In the genomic region with DNA sequence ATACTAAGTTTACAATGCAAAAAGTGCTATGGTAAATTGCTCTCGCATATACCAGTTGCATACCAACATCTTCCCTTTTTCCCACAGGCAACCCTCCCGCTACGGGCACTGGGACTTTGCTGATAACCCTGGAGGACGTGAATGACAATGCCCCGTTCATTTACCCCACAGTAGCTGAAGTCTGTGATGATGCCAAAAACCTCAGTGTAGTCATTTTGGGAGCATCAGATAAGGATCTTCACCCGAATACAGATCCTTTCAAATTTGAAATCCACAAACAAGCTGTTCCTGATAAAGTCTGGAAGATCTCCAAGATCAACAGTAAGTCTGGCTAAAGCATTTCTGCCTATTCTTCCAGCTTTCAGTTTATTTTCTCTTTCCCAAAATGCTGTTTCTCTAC, we compare ENCODE assay signal across 15 cellular contexts. TPM values are rescaled to one million over a fixed set of nuclear protein-coding genes. Genes with fewer than 3 reads are reported as not detected.
DNase-seq lines count a peak whose midpoint lies in the region; ATAC-seq, FAIRE-seq and TF ChIP-seq lines count a peak whose summit lies in the region.
"Had no signal": no experiment of that assay in that cellular context is flagged by ENCODE, and none has a peak within 500 bp of the region (broad histone marks: within the 10 kb centered on the region; RNA-seq: fewer than 3 reads in every experiment).

No MANE protein-coding gene starts in this region.

- peak; percentile 19 for DNase-seq in NCI-H2196 (lab: John Stamatoyannopoulos, UW; ENCODE audit: unreplicated experiment)
- DNase-seq in NCI-H2196 treated with DMSO at 0.1 percent for 48 hours (lab: John Stamatoyannopoulos, UW; ENCODE audit: unreplicated experiment): no peak
- DNase-seq in choroid plexus epithelial cell (ENCODE audit: low read depth): peak; percentile 75
- no peak for DNase-seq in kidney
- DNase-seq in thoracic aorta (ENCODE audit: low spot score): no peak
- DNase-seq in BE2C: no peak
- no peak for DNase-seq in RCC 7860 (ENCODE audit: low spot score)
- no peak for DNase-seq in activated T-cell treated with anti-CD3 and anti-CD28 coated beads, Interleukin-2, amount 50 U/mL, for 1 hour
- DNase-seq: activated CD8-positive, alpha-beta memory T cell treated with anti-CD3 and anti-CD28 coated beads, Interleukin-2, amount 50 U/mL, for 4 hours; amniotic stem cell; DND-41; NCI-H774; small intestine; transverse colon had no signal

- no peak for ATAC-seq in thoracic aorta (ENCODE audit: insufficient number of reproducible peaks, low FRiP score, low read depth)

- TF ChIP-seq CTCF in choroid plexus epithelial cell (conservative IDR thresholded peaks at IDR 0.05; ENCODE audit: low read depth, low read length) (no peak), kidney (IDR thresholded peaks at IDR 0.05; ENCODE audit: borderline replicate concordance, extremely low read depth, insufficient read depth) (no peak), thoracic aorta (IDR thresholded peaks at IDR 0.05) (no peak), BE2C (IDR thresholded peaks at IDR 0.05; ENCODE audit: low read depth, low read length) (no peak)

- intact Hi-C loops in kidney (cut with DNase I): no loop called here

- FAIRE-seq in kidney (lab: Jason Lieb, UNC) (peak; percentile 15), RCC 7860 (lab: Jason Lieb, UNC) (no peak)
- FAIRE-seq: small intestine had no signal

- H3K27me3 ChIP-seq in thoracic aorta (replicated peaks; ENCODE audit: insufficient read depth) (no peaks in the 10 kb centered on the region), BE2C (no peaks in the 10 kb centered on the region; the same call in 1 of the 2 replicates)
- H3K27me3 ChIP-seq: SJSA1, transverse colon had no signal

- peaks cover 0 to 3% of the 10 kb centered on the region in 2 donors for H3K4me1 ChIP-seq in kidney (ENCODE audit: control insufficient read depth in 1 of 2, insufficient read depth in 1 of 2, low read depth in 1 of 2, low read length in 2 of 2)
- H3K4me1 ChIP-seq in thoracic aorta (ENCODE audit: control insufficient read depth in 1 of 2, low read depth in 2 of 2): peaks cover 10 to 20% of the 10 kb centered on the region in 2 donors
- no peaks in the 10 kb centered on the region for H3K4me1 ChIP-seq in BE2C

- no peaks in the 10 kb centered on the region for H3K36me3 ChIP-seq in kidney (ENCODE audit: control insufficient read depth in 1 of 2, insufficient read depth in 2 of 2, low read length in 2 of 2)
- no peaks in the 10 kb centered on the region for H3K36me3 ChIP-seq in thoracic aorta
- no peaks in the 10 kb centered on the region for H3K36me3 ChIP-seq in BE2C
- H3K36me3 ChIP-seq: SJSA1, transverse colon had no signal

- no peak overlapping the region for H3K4me3 ChIP-seq in choroid plexus epithelial cell (ENCODE audit: low read depth, low read length)
- H3K4me3 ChIP-seq in kidney (ENCODE audit: low read length in 2 of 2): no peak overlapping the region
- peak overlapping the region; percentile 42 for H3K4me3 ChIP-seq in thoracic aorta
- no peak overlapping the region for H3K4me3 ChIP-seq in BE2C (ENCODE audit: low read depth, low read length)
- H3K4me3 ChIP-seq: SJSA1, transverse colon had no signal

- H3K27ac ChIP-seq in kidney (ENCODE audit: low read depth in 2 of 2, low read length in 2 of 2) (no peak overlapping the region), thoracic aorta (no peak overlapping the region)
- H3K27ac ChIP-seq: SJSA1, transverse colon had no signal

- H3K9ac ChIP-seq in kidney (ENCODE audit: low read length in 2 of 2): no peak overlapping the region

- H3K9me3 ChIP-seq in kidney (ENCODE audit: control insufficient read depth in 1 of 2, low read length in 2 of 2) (no peaks in the 10 kb centered on the region), thoracic aorta (no peaks in the 10 kb centered on the region), BE2C (no peaks in the 10 kb centered on the region)
- H3K9me3 ChIP-seq: SJSA1, transverse colon had no signal

RNA-seq across cellular contexts. Expression of a gene that starts 27.9 kb away (rescaled TPM):
- total RNA-seq in kidney (110 TPM), thoracic aorta (10 to 100 TPM; 11.0 to 15.0 TPM)
- 192 TPM for polyA plus RNA-seq in kidney (ENCODE audit: insufficient read depth, low read depth, low replicate concordance)
- 313 TPM for polyA plus RNA-seq in BE2C (2012; ENCODE audit: insufficient read depth, insufficient read length, low read depth)

Comparison
In these comparisons a context has a peak if more than half of its experiments do, and no peak if none do; other contexts are left out.
1. DNase-seq: peak in NCI-H2196 (single experiment) and choroid plexus epithelial cell (single experiment); none in NCI-H2196 treated with DMSO at 0.1 percent for 48 hours (single experiment), kidney (single experiment), thoracic aorta (single experiment), BE2C (single experiment), RCC 7860 (single experiment) and activated T-cell treated with anti-CD3 and anti-CD28 coated beads, Interleukin-2, amount 50 U/mL, for 1 hour (single experiment).